Comparison of ENCODE assay signal across 8 cellular contexts in genomic region chr1:204495078-204495753, GRCh38. TPM values are rescaled to one million over a fixed set of nuclear protein-coding genes. Genes with fewer than 3 reads are reported as not detected.
DNase-seq lines count a peak whose midpoint lies in the region; ATAC-seq, FAIRE-seq and TF ChIP-seq lines count a peak whose summit lies in the region.

No MANE protein-coding gene starts in this region.

- FAIRE-seq in H54 (lab: Jason Lieb, UNC), result no peak

- H3K4me1 ChIP-seq in mucosa of rectum (ENCODE audit: control insufficient read depth in 2 of 2, insufficient read depth in 2 of 2, low read length in 2 of 2), result peaks cover 31 to 32% of the 10 kb centered on the region in 2 donors

- H3K36me3 ChIP-seq in mucosa of rectum (ENCODE audit: control insufficient read depth in 2 of 2, insufficient read depth in 2 of 2, low read length in 2 of 2), result peaks cover 2% of the 10 kb centered on the region in 2 donors

- POLR2A ChIA-PET in MCF 10A (lab: Yijun Ruan, JAX), result interaction anchor here (0.6 to 11.8 kb wide), 26 partner anchors 9 to 333 kb away, joined by 3 to 253 read pairs (median 12); partner anchors contain the start of genes MDM4 and PPP1R15B

- peaks cover 37% of the 10 kb centered on the region for H3K27me3 Mint-ChIP-seq in MCF 10A (ENCODE audit: insufficient read depth, unreplicated experiment)

- H3K27ac ChIP-seq in mucosa of rectum (ENCODE audit: low read depth in 2 of 2, low read length in 2 of 2), result peak overlapping the region; percentile 98 to 99

- H3K9me3 Mint-ChIP-seq in MCF 10A (ENCODE audit: unreplicated experiment), result no peaks in the 10 kb centered on the region

- no peaks in the 10 kb centered on the region for H3K9me3 ChIP-seq in mucosa of rectum (ENCODE audit: control insufficient read depth in 2 of 2, low read length in 2 of 2)

- TF ChIP-seq CTCF in MCF 10A (IDR thresholded peaks at IDR 0.05; ENCODE audit: unreplicated experiment), result no peak

- peak overlapping the region; percentile 86 for H3K4me3 ChIP-seq in Jurkat, Clone E6-1 (ENCODE audit: low read length)
- peak overlapping the region; percentile 91 to 92 for H3K4me3 ChIP-seq in mucosa of rectum (ENCODE audit: low read length in 2 of 2)

- H3K4me1 Mint-ChIP-seq in MCF 10A (ENCODE audit: insufficient read depth, unreplicated experiment), result peaks cover 26% of the 10 kb centered on the region

- peak overlapping the region; percentile 24 for H3K27ac Mint-ChIP-seq in MCF 10A (ENCODE audit: low read depth, unreplicated experiment)

- CTCF ChIA-PET in MCF 10A (lab: Yijun Ruan, JAX), result interaction anchor here (0.6 to 20.9 kb wide), 18 partner anchors 9 to 1138 kb away, joined by 3 to 1125 read pairs (median 7); no protein-coding TSS in a partner anchor

- H3K27me3 ChIP-seq in mucosa of rectum (ENCODE audit: control insufficient read depth in 2 of 2, insufficient read depth in 2 of 2, low read length in 2 of 2), result no peaks in the 10 kb centered on the region

- no peaks in the 10 kb centered on the region for H3K36me3 Mint-ChIP-seq in MCF 10A (ENCODE audit: insufficient read depth, unreplicated experiment)

- peak; percentile 6 for DNase-seq in ELR (ENCODE audit: low read depth)
- no peak for DNase-seq in Jurkat, Clone E6-1 (ENCODE audit: low read depth, low spot score)
- no peak for DNase-seq in MCF 10A (ENCODE audit: unreplicated experiment)
- no peak for DNase-seq in H54 (ENCODE audit: insufficient read length, low spot score)
- no peak for DNase-seq in NCI-H2196 (lab: John Stamatoyannopoulos, UW; ENCODE audit: unreplicated experiment)
- DNase-seq in NOMO-1 treated with dmso at 0.1 percent for 144 hours (lab: John Stamatoyannopoulos, UW; ENCODE audit: unreplicated experiment), result no peak

- no TSS peak for BruUV-seq in MCF 10A (replicated peaks; lab: Mats Ljungman, UMichigan)

- H3K4me3 Mint-ChIP-seq in MCF 10A (ENCODE audit: unreplicated experiment), result peak overlapping the region; percentile 86

- intact Hi-C loops in MCF 10A (cut with micrococcal nuclease), result loop anchor here (2.0 kb wide), 1 partner anchor 56 kb away; no protein-coding TSS in a partner anchor

- peak overlapping the region; percentile 83 to 92 for H3K9ac ChIP-seq in mucosa of rectum (ENCODE audit: low read depth in 1 of 2, low read length in 2 of 2)

- ATAC-seq in GM21526 (IDR thresholded peaks at IDR 0.05; ENCODE audit: low FRiP score, unreplicated experiment), result peak; percentile 10

- TF ChIP-seq POLR2A in H54 (IDR thresholded peaks at IDR 0.05; ENCODE audit: low read depth, low read length), result no peak

RNA-seq across cellular contexts. Expression of gene PIK3C2B, which starts 0.6 kb away (rescaled TPM):
- 7.5 TPM for polyA plus RNA-seq in Jurkat, Clone E6-1 (2012; ENCODE audit: insufficient read depth, insufficient read length)
- total RNA-seq in MCF 10A (2022), result 3.4 and 4.4 TPM in 2 replicates

RNA-seq across cellular contexts. Expression of gene MDM4, which starts 21.0 kb away (rescaled TPM):
- 6.0 TPM for polyA plus RNA-seq in Jurkat, Clone E6-1 (2012; ENCODE audit: insufficient read depth, insufficient read length)
- total RNA-seq in MCF 10A (2022), result 162 and 174 TPM in 2 replicates
